Comparison of ENCODE assay signal across 1 cellular context in genomic region chr16:74667215-74667765, GRCh38.
TF ChIP-seq lines count a peak whose summit lies in the region.

No MANE protein-coding gene starts in this region.

TF ChIP-seq in SK-N-SH treated with all-trans-retinoic acid at 6 μM for 48 hours, 23 proteins besides CTCF, POLR2A, EP300 and RAD21 (continued from another document):
- TF ChIP-seq ESRRG (CRISPR knock-in tag; IDR thresholded peaks at IDR 0.05) (no peak), SNAI2 (CRISPR knock-in tag; IDR thresholded peaks at IDR 0.05) (no peak), BACH2 (CRISPR knock-in tag; IDR thresholded peaks at IDR 0.05; ENCODE audit: borderline replicate concordance) (no peak), TCF4 (CRISPR knock-in tag; IDR thresholded peaks at IDR 0.05; ENCODE audit: borderline replicate concordance) (no peak), RARB (CRISPR knock-in tag; IDR thresholded peaks at IDR 0.05) (no peak)
- TF ChIP-seq, protein P1, sequence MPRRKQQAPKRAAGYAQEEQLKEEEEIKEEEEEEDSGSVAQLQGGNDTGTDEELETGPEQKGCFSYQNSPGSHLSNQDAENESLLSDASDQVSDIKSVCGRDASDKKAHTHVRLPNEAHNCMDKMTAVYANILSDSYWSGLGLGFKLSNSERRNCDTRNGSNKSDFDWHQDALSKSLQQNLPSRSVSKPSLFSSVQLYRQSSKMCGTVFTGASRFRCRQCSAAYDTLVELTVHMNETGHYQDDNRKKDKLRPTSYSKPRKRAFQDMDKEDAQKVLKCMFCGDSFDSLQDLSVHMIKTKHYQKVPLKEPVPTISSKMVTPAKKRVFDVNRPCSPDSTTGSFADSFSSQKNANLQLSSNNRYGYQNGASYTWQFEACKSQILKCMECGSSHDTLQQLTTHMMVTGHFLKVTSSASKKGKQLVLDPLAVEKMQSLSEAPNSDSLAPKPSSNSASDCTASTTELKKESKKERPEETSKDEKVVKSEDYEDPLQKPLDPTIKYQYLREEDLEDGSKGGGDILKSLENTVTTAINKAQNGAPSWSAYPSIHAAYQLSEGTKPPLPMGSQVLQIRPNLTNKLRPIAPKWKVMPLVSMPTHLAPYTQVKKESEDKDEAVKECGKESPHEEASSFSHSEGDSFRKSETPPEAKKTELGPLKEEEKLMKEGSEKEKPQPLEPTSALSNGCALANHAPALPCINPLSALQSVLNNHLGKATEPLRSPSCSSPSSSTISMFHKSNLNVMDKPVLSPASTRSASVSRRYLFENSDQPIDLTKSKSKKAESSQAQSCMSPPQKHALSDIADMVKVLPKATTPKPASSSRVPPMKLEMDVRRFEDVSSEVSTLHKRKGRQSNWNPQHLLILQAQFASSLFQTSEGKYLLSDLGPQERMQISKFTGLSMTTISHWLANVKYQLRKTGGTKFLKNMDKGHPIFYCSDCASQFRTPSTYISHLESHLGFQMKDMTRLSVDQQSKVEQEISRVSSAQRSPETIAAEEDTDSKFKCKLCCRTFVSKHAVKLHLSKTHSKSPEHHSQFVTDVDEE (CRISPR knock-in tag; IDR thresholded peaks at IDR 0.05), result no peak
